ENCODE assay signal across 2 cellular contexts in genomic region chr12:57456145-57456700, GRCh38.
TF ChIP-seq lines count a peak whose summit lies in the region.

No MANE protein-coding gene starts in this region.

TF ChIP-seq in IMR-90, 13 proteins besides CTCF, POLR2A, EP300 and RAD21:
- TF ChIP-seq MAFK (IDR thresholded peaks at IDR 0.05; ENCODE audit: low read depth, low read length) = no peak
- no peak for TF ChIP-seq USF2 (IDR thresholded peaks at IDR 0.05; ENCODE audit: low read depth, low read length)
- no peak for TF ChIP-seq RCOR1 (IDR thresholded peaks at IDR 0.05; ENCODE audit: insufficient replicate concordance, low read length)
- peak; percentile 23; the same call in 1 of the 2 replicates for TF ChIP-seq SMC3 (IDR thresholded peaks at IDR 0.05; ENCODE audit: low read depth, low read length)

TF ChIP-seq in SK-N-SH, 30 proteins besides CTCF, POLR2A, EP300 and RAD21:
- TF ChIP-seq PBX3 (IDR thresholded peaks at IDR 0.05) (no peak), TCF12 (IDR thresholded peaks at IDR 0.05) (no peak), ZBTB33 (IDR thresholded peaks at IDR 0.05; ENCODE audit: borderline replicate concordance, low read depth) (no peak), RXRA (IDR thresholded peaks at IDR 0.05; ENCODE audit: borderline replicate concordance, low read depth) (no peak), USF1 (IDR thresholded peaks at IDR 0.05; ENCODE audit: borderline replicate concordance, low read depth) (no peak), USF2 (IDR thresholded peaks at IDR 0.05; ENCODE audit: borderline replicate concordance, low read depth, low read length) (no peak), SIN3A (IDR thresholded peaks at IDR 0.05; ENCODE audit: borderline replicate concordance, low read depth, low read length) (no peak), GABPA (IDR thresholded peaks at IDR 0.05; ENCODE audit: low read depth) (no peak), MEF2A (IDR thresholded peaks at IDR 0.05; ENCODE audit: borderline replicate concordance, low read depth) (no peak), NRF1 (IDR thresholded peaks at IDR 0.05; ENCODE audit: low read depth, low read length) (no peak)
